In genomic region chr15:26767169-26767670, GRCh38 we compare ENCODE assay signal across 22 cellular contexts. TPM values are rescaled to one million over a fixed set of nuclear protein-coding genes. Genes with fewer than 3 reads are reported as not detected.
DNase-seq lines count a peak whose midpoint lies in the region; ATAC-seq and TF ChIP-seq lines count a peak whose summit lies in the region.
"Had no signal": no experiment of that assay in that cellular context is flagged by ENCODE, and none has a peak within 500 bp of the region (broad histone marks: within the 10 kb centered on the region; RNA-seq: fewer than 3 reads in every experiment).

No MANE protein-coding gene starts in this region.

- no peak for TF ChIP-seq CTCF in smooth muscle cell (IDR thresholded peaks at IDR 0.05; ENCODE audit: borderline replicate concordance, insufficient read depth, poor library complexity, severe bottlenecking)

- no peaks in the 10 kb centered on the region for H3K9me3 ChIP-seq in smooth muscle cell (replicated peaks; ENCODE audit: low read depth)
- H3K9me3 ChIP-seq: MG63, psoas muscle, suprapubic skin had no signal

- peak overlapping the region; percentile 61 for H3K4me2 ChIP-seq in smooth muscle cell

- ATAC-seq in GM19035 (IDR thresholded peaks at IDR 0.05; ENCODE audit: unreplicated experiment): no peak
- ATAC-seq: activated CD8-positive, alpha-beta memory T cell treated with anti-CD3 and anti-CD28 coated beads, Interleukin-2, amount 10 ng/mL, durations not matched to agents 7 days and 5 days; activated T-helper 17 cell treated with anti-CD3 and anti-CD28 coated beads, Interleukin-2, amount 50 U/mL, for 72 hours; esophagus mucosa; PC-3; psoas muscle had no signal

- H3K27ac ChIP-seq in smooth muscle cell (ENCODE audit: low read depth): no peak overlapping the region
- H3K27ac ChIP-seq: psoas muscle, suprapubic skin had no signal

- no peaks in the 10 kb centered on the region for H4K20me1 ChIP-seq in smooth muscle cell (ENCODE audit: low read depth)

- H3K79me2 ChIP-seq in smooth muscle cell (ENCODE audit: low read depth): no peaks in the 10 kb centered on the region

- no peaks in the 10 kb centered on the region for H3F3A ChIP-seq in smooth muscle cell (ENCODE audit: low read depth)

- H3K4me1 ChIP-seq in smooth muscle cell (ENCODE audit: low read depth): peaks cover 16% of the 10 kb centered on the region
- H3K4me1 ChIP-seq: psoas muscle had no signal

- no peak overlapping the region for H2AFZ ChIP-seq in smooth muscle cell (ENCODE audit: low read depth)

- 2% methylated on average over 5 of the region's 5 CpGs for WGBS in smooth muscle cell (ENCODE audit: low lambda C conversion rate)

- DNase-seq in NCI-H2171 treated with DMSO at 0.1 percent for 48 hours (lab: John Stamatoyannopoulos, UW) (peak; percentile 34), NCI-H2171 (lab: John Stamatoyannopoulos, UW) (no peak), NCI-H460 (ENCODE audit: extremely low read depth, low read depth) (peak; percentile 18), iPS DF 19.7 (ENCODE audit: low read depth, low spot score) (peak; percentile 85), smooth muscle cell (lab: John Stamatoyannopoulos, UW; ENCODE audit: unreplicated experiment) (no peak), cerebellar nuclear complex (lab: John Stamatoyannopoulos, UW) (no peak), NCI-H2029 (lab: John Stamatoyannopoulos, UW) (no peak)
- DNase-seq: activated CD8-positive, alpha-beta memory T cell treated with anti-CD3 and anti-CD28 coated beads, Interleukin-2, amount 10 ng/mL, durations not matched to agents 7 days and 5 days; dermis blood vessel endothelial cell; DMS153; kidney; mesenchymal stem cell; MG63; NCI-H2029 treated with DMSO at 0.1 percent for 48 hours; PC-3; psoas muscle had no signal

- H3K4me3 ChIP-seq in smooth muscle cell: no peak overlapping the region
- H3K4me3 ChIP-seq: MG63, psoas muscle, suprapubic skin had no signal

- H3K9ac ChIP-seq in smooth muscle cell (ENCODE audit: low read depth): no peak overlapping the region

- peaks cover 11% of the 10 kb centered on the region for H3K27me3 ChIP-seq in smooth muscle cell (ENCODE audit: low read depth)

- no peaks in the 10 kb centered on the region for H3K36me3 ChIP-seq in smooth muscle cell (ENCODE audit: low read depth)
- H3K36me3 ChIP-seq: MG63, suprapubic skin had no signal

RNA-seq across cellular contexts. Expression of gene GABRB3, which starts 5.6 kb away (rescaled TPM):
- 0.92 and 1.3 TPM in 2 replicates for total RNA-seq in NCI-H460 (2014; rRNA removed; shearing (Covaris generic))
- polyA plus RNA-seq in NCI-H460 (2014; cell fraction: nucleus; rRNA removed): 0.33 and 1.3 TPM in 2 replicates
- total RNA-seq in smooth muscle cell: 1.7 and 4.9 TPM in 2 replicates
- 0.57 and 1.7 TPM in 2 replicates for polyA plus RNA-seq in smooth muscle cell
- total RNA-seq: A673; activated CD8-positive, alpha-beta memory T cell treated with anti-CD3 and anti-CD28 coated beads, Interleukin-2, amount 10 ng/mL, durations not matched to agents 7 days and 5 days; glomerular endothelial cell had no signal

Comparison
In these comparisons a context has a peak if more than half of its experiments do, and no peak if none do; other contexts are left out.
1. DNase-seq: peak in NCI-H2171 treated with DMSO at 0.1 percent for 48 hours (single experiment), NCI-H460 (single experiment) and iPS DF 19.7 (single experiment); none in NCI-H2171 (single experiment), smooth muscle cell (single experiment), cerebellar nuclear complex (0 of 2) and NCI-H2029 (single experiment).